In genomic region chr13:110130431-110130830, GRCh38 we compare ENCODE assay signal across 21 cellular contexts.
"Had no signal": no experiment of that assay in that cellular context is flagged by ENCODE, and none has a peak within 500 bp of the region (broad histone marks: within the 10 kb centered on the region; RNA-seq: fewer than 3 reads in every experiment).

No MANE protein-coding gene starts in this region.

- ATAC-seq: activated T-cell treated with anti-CD3 and anti-CD28 coated beads, Interleukin-2, amount 50 U/mL, for 72 hours; foreskin keratinocyte; lower lobe of right lung; right cardiac atrium had no signal

- H3K4me3 Mint-ChIP-seq: activated naive CD4-positive, alpha-beta T cell treated with anti-CD3 and anti-CD28 coated beads, Interleukin-2, amount 50 U/mL, for 24 hours; activated T-cell treated with anti-CD3 and anti-CD28 coated beads, Interleukin-2, amount 50 U/mL, for 72 hours; endodermal cell; nephron; stimulated activated naive CD8-positive, alpha-beta T cell treated with anti-CD3 and anti-CD28 coated beads, Interleukin-15, Interleukin-2, amounts not matched to agents 100 ng/mL and 50 ng/mL, for 24 hours had no signal

- H3K36me3 ChIP-seq: adrenal gland, lower lobe of right lung, transverse colon, uterus had no signal

- H3K9me3 ChIP-seq: adrenal gland, lower lobe of right lung, transverse colon, uterus had no signal

- DNase-seq: activated CD4-positive, alpha-beta T cell treated with anti-CD3 and anti-CD28 coated beads for 1 hour; activated CD8-positive, alpha-beta memory T cell treated with anti-CD3 and anti-CD28 coated beads for 24 hours; activated gamma-delta T cell; activated T-cell treated with anti-CD3 and anti-CD28 coated beads, Interleukin-2, amount 50 U/mL, for 72 hours; adrenal gland; endodermal cell; foreskin keratinocyte; hypothalamus; lower lobe of right lung; occipital lobe; right cardiac atrium; small intestine; stimulated activated CD4-positive, alpha-beta T cell treated with anti-CD3 and anti-CD28 coated beads, Interleukin-15, amount 100 ng/mL, for 24 hours; stimulated activated CD4-positive, alpha-beta T cell treated with anti-CD3 and anti-CD28 coated beads, Interleukin-2, amount 100 ng/mL, for 48 hours; T-helper 2 cell; transverse colon; uterus had no signal

- H3K4me1 Mint-ChIP-seq: activated naive CD4-positive, alpha-beta T cell treated with anti-CD3 and anti-CD28 coated beads, Interleukin-2, amount 50 U/mL, for 24 hours had no signal

- H3K27ac ChIP-seq: adrenal gland, foreskin keratinocyte, lower lobe of right lung, transverse colon, uterus, VCaP had no signal

- H3K4me3 ChIP-seq: adrenal gland, lower lobe of right lung, transverse colon, uterus had no signal

- H3K27me3 ChIP-seq: adrenal gland, foreskin keratinocyte, transverse colon, uterus had no signal

- H3K9me3 Mint-ChIP-seq: activated naive CD4-positive, alpha-beta T cell treated with anti-CD3 and anti-CD28 coated beads, Interleukin-2, amount 50 U/mL, for 24 hours; activated T-cell treated with anti-CD3 and anti-CD28 coated beads, Interleukin-2, amount 50 U/mL, for 72 hours; endodermal cell; nephron; stimulated activated naive CD8-positive, alpha-beta T cell treated with anti-CD3 and anti-CD28 coated beads, Interleukin-15, Interleukin-2, amounts not matched to agents 100 ng/mL and 50 ng/mL, for 24 hours had no signal

- H3K27ac Mint-ChIP-seq: activated naive CD4-positive, alpha-beta T cell treated with anti-CD3 and anti-CD28 coated beads, Interleukin-2, amount 50 U/mL, for 24 hours; activated T-cell treated with anti-CD3 and anti-CD28 coated beads, Interleukin-2, amount 50 U/mL, for 72 hours; endodermal cell; nephron; stimulated activated naive CD8-positive, alpha-beta T cell treated with anti-CD3 and anti-CD28 coated beads, Interleukin-15, Interleukin-2, amounts not matched to agents 100 ng/mL and 50 ng/mL, for 24 hours had no signal

- H3K36me3 Mint-ChIP-seq: activated naive CD4-positive, alpha-beta T cell treated with anti-CD3 and anti-CD28 coated beads, Interleukin-2, amount 50 U/mL, for 24 hours had no signal

- H3K4me1 ChIP-seq: uterus had no signal
